ENCODE assay signal across 13 cellular contexts in the genomic region with DNA sequence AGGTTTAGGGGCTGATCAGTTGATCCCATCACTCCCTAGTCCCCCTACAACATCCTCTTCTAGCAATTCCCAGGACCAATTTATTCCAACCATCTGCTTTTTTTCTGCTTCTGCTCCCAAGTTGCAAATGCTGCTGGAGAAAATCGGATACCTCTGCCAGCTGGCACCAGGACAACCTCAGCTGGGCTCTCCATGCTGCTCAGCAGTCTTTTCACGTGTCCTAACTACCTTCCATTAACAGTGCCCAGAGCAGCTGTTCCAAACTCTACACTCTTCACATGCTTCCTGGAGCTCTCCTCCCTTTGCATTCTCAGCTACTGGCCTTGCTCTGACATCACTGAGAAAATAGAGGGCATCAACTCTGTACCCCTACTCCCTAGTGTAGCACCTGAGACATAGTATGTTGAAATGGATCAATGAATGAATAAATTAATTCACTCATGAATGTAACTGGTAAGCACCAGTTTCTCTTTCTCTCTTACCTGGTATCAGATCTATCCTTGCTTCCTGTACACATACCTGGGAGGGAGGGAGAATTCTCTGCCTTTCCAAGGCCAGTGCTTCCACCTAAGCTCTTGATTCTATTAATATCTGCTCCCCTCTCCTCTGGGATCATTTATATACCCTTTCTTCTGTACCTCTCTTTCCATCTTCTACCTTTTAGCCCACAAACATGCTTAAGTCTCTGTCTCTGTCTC.
DNase-seq lines count a peak whose midpoint lies in the region; ATAC-seq, FAIRE-seq and TF ChIP-seq lines count a peak whose summit lies in the region.
"Had no signal": no experiment of that assay in that cellular context is flagged by ENCODE, and none has a peak within 500 bp of the region (broad histone marks: within the 10 kb centered on the region; RNA-seq: fewer than 3 reads in every experiment).

No MANE protein-coding gene starts in this region.

- intact Hi-C loops in right lobe of liver (cut with DNase I): no loop called here

- H3K4me1 ChIP-seq in right lobe of liver: peaks cover 0 to 8% (median 0%) of the 10 kb centered on the region in 4 donors
- H3K4me1 ChIP-seq: prostate gland had no signal

- 21% methylated on average over 2 of the region's 2 CpGs for WGBS in right lobe of liver (ENCODE audit: insufficient coverage, low coverage, low lambda C conversion rate, missing lambda C conversion rate)

- no peak for FAIRE-seq in GM12891 (lab: Jason Lieb, UNC)

- DNase-seq in COR-L47 (lab: John Stamatoyannopoulos, UW) (peak; percentile 87), NCI-H1694 (lab: John Stamatoyannopoulos, UW) (peak; percentile 95), amygdala (lab: John Stamatoyannopoulos, UW) (peak in 41 of 56 donors; percentile 3 to 67 (median 26)), right lobe of liver (peak; percentile 34 to 76 (median 71)), GM12891 (ENCODE audit: insufficient read length, low spot score) (no peak), SW 1271 (lab: John Stamatoyannopoulos, UW) (no peak)
- no peak for DNase-seq in activated CD4-positive, alpha-beta T cell treated with anti-CD3 and anti-CD28 coated beads for 48 hours
- DNase-seq: activated CD4-positive, alpha-beta T cell treated with anti-CD3 and anti-CD28 coated beads, Interleukin-2, amount 10 ng/mL, durations not matched to agents 24 days and 14 days; activated T-cell treated with anti-CD3 and anti-CD28 coated beads, Interleukin-2, amount 50 U/mL, for 48 hours; NCI-H187 treated with DMSO at 0.1 percent for 48 hours; OCI-M1 had no signal

- H3K9me3 ChIP-seq in right lobe of liver: no peaks in the 10 kb centered on the region
- H3K9me3 ChIP-seq: prostate gland had no signal

- no peaks in the 10 kb centered on the region for H3K36me3 ChIP-seq in right lobe of liver
- H3K36me3 ChIP-seq: prostate gland had no signal

- TF ChIP-seq POLR2A in right lobe of liver (IDR thresholded peaks at IDR 0.05) (no peak), GM12891 (IDR thresholded peaks at IDR 0.05; ENCODE audit: low read depth, low read length) (no peak)

- no peak overlapping the region for H3K4me3 ChIP-seq in right lobe of liver
- H3K4me3 ChIP-seq: prostate gland had no signal

- no peak overlapping the region for H3K27ac ChIP-seq in right lobe of liver
- H3K27ac ChIP-seq: prostate gland had no signal

- no peak for TF ChIP-seq CTCF in right lobe of liver (IDR thresholded peaks at IDR 0.05)

- ATAC-seq in right lobe of liver: peak; percentile 66 to 92 (median 83)
- no peak for ATAC-seq in HG02798 (IDR thresholded peaks at IDR 0.05; ENCODE audit: poor library complexity, unreplicated experiment)

- no peaks in the 10 kb centered on the region for H3K27me3 ChIP-seq in right lobe of liver

TF ChIP-seq in GM12891, 5 proteins besides CTCF, POLR2A, EP300 and RAD21:
- TF ChIP-seq PAX5 (IDR thresholded peaks at IDR 0.05; ENCODE audit: insufficient read depth, low read length, severe bottlenecking) (no peak), TAF1 (IDR thresholded peaks at IDR 0.05; ENCODE audit: low read depth, low read length) (no peak), SPI1 (IDR thresholded peaks at IDR 0.05; ENCODE audit: low read depth, low read length) (no peak), POLR2AphosphoS5 (IDR thresholded peaks at IDR 0.05; ENCODE audit: low read depth, low read length) (no peak), POU2F2 (IDR thresholded peaks at IDR 0.05; ENCODE audit: low read depth, low read length) (no peak)
TF ChIP-seq in GM12891: peak in this region for 0.

Comparison
In these comparisons a context has a peak if more than half of its experiments do, and no peak if none do; other contexts are left out.
1. DNase-seq: peak in COR-L47 (single experiment), NCI-H1694 (single experiment), amygdala (41 of 56) and right lobe of liver (3 of 3); none in activated CD4-positive, alpha-beta T cell treated with anti-CD3 and anti-CD28 coated beads for 48 hours (single experiment), GM12891 (single experiment) and SW 1271 (0 of 2).